8 cellular contexts compared by ENCODE assay signal in genomic region chr2:25161055-25161781, GRCh38. TPM values are rescaled to one million over a fixed set of nuclear protein-coding genes. Genes with fewer than 3 reads are reported as not detected.
A peak's percentile ranks its signal among the peaks of the same experiment; 100 is the strongest.
DNase-seq lines count a peak whose midpoint lies in the region; ATAC-seq and TF ChIP-seq lines count a peak whose summit lies in the region.

No MANE protein-coding gene starts in this region.

- no TSS peak for BruUV-seq in MCF 10A (replicated peaks; lab: Mats Ljungman, UMichigan)

- H3K36me3 ChIP-seq in breast epithelium: no peaks in the 10 kb centered on the region

- H3K9me3 ChIP-seq in breast epithelium (no peaks in the 10 kb centered on the region), right cardiac atrium (ENCODE audit: control insufficient read depth, low read length) (no peaks in the 10 kb centered on the region)

- peaks cover 18% of the 10 kb centered on the region for H3K27me3 Mint-ChIP-seq in MCF 10A (ENCODE audit: insufficient read depth, unreplicated experiment)

- H3K27ac ChIP-seq in breast epithelium (peak overlapping the region in 1 of 2 donors; percentile 30), right cardiac atrium (ENCODE audit: low read length) (no peak overlapping the region)

- TF ChIP-seq CTCF in breast epithelium (IDR thresholded peaks at IDR 0.05): no peak
- no peak for TF ChIP-seq CTCF in MCF 10A (IDR thresholded peaks at IDR 0.05; ENCODE audit: unreplicated experiment)

- no peaks in the 10 kb centered on the region for H3K27me3 ChIP-seq in breast epithelium
- H3K27me3 ChIP-seq in right cardiac atrium (ENCODE audit: control insufficient read depth, insufficient read depth): no peaks in the 10 kb centered on the region

- no peak overlapping the region for H3K27ac Mint-ChIP-seq in MCF 10A (ENCODE audit: low read depth, unreplicated experiment)

- no peak overlapping the region for H3K4me3 Mint-ChIP-seq in MCF 10A (ENCODE audit: unreplicated experiment)

- H3K4me3 ChIP-seq in breast epithelium (peak overlapping the region; percentile 32 to 68 (median 42)), right cardiac atrium (ENCODE audit: low read length) (peak overlapping the region; percentile 47)

- H3K9me3 Mint-ChIP-seq in MCF 10A (ENCODE audit: unreplicated experiment): no peaks in the 10 kb centered on the region

- H3K36me3 Mint-ChIP-seq in MCF 10A (ENCODE audit: insufficient read depth, unreplicated experiment): no peaks in the 10 kb centered on the region

- TF ChIP-seq POLR2A in breast epithelium (IDR thresholded peaks at IDR 0.05): no peak

- no peaks in the 10 kb centered on the region for H3K4me1 Mint-ChIP-seq in MCF 10A (ENCODE audit: insufficient read depth, unreplicated experiment)

- no peak for DNase-seq in breast epithelium (ENCODE audit: low spot score in 2 of 2)
- no peak for DNase-seq in MCF 10A (ENCODE audit: unreplicated experiment)
- DNase-seq in activated gamma-delta T cell treated with anti-CD3 and anti-CD28 coated beads, Interleukin-2, amount 50 U/mL, for 16 hours (ENCODE audit: low read depth): peak; percentile 60
- peak; percentile 76 to 91 (median 86) for DNase-seq in right cardiac atrium
- DNase-seq in stimulated activated CD4-positive, alpha-beta T cell treated with anti-CD3 and anti-CD28 coated beads, Interleukin-2, amount 100 ng/mL, for 48 hours: peak; percentile 66 to 67
- DNase-seq in NCI-H1092 treated with DMSO at 0.1 percent for 48 hours (lab: John Stamatoyannopoulos, UW): no peak

- intact Hi-C loops in breast epithelium (cut with DNase I; ENCODE audit: low total_unique reads): no loop called here
- intact Hi-C loops in MCF 10A (cut with micrococcal nuclease): no loop called here
- intact Hi-C loops in right cardiac atrium (cut with DNase I): no loop called here

- ATAC-seq in right cardiac atrium: peak; percentile 79 to 81
- no peak for ATAC-seq in GM21528 (IDR thresholded peaks at IDR 0.05; ENCODE audit: low FRiP score, unreplicated experiment)
- ATAC-seq in HG03097 (IDR thresholded peaks at IDR 0.05; ENCODE audit: low FRiP score, unreplicated experiment): no peak

- H3K4me1 ChIP-seq in breast epithelium: no peaks in the 10 kb centered on the region
- peaks cover 3% of the 10 kb centered on the region for H3K4me1 ChIP-seq in right cardiac atrium (ENCODE audit: control insufficient read depth, insufficient read depth, low read length)

- CTCF ChIA-PET in MCF 10A (lab: Yijun Ruan, JAX): no interaction called here

- POLR2A ChIA-PET in MCF 10A (lab: Yijun Ruan, JAX): no interaction called here

- WGBS in right cardiac atrium: 38% methylated on average over 69 of the region's 69 CpGs

RNA-seq across cellular contexts. Expression of gene POMC, which starts 7.2 kb away (rescaled TPM):
- 10 to 100 TPM in 1 of 3 donors, 1 to 10 TPM in 2; 2.8 to 10.7 (median 2.9) TPM for total RNA-seq in breast epithelium
- total RNA-seq in MCF 10A (2022): not detected in 2 replicates
- total RNA-seq in right cardiac atrium: 1 to 10 TPM; 5.0 to 7.3 (median 6.1) TPM
- 13.2 TPM for polyA plus RNA-seq in right cardiac atrium

Comparison
In these comparisons a context has a peak if more than half of its experiments do, and no peak if none do; other contexts are left out.
1. DNase-seq: peak in activated gamma-delta T cell treated with anti-CD3 and anti-CD28 coated beads, Interleukin-2, amount 50 U/mL, for 16 hours (single experiment), right cardiac atrium (3 of 3) and stimulated activated CD4-positive, alpha-beta T cell treated with anti-CD3 and anti-CD28 coated beads, Interleukin-2, amount 100 ng/mL, for 48 hours (2 of 2); none in breast epithelium (0 of 2), MCF 10A (single experiment) and NCI-H1092 treated with DMSO at 0.1 percent for 48 hours (single experiment).
2. ATAC-seq: peak in right cardiac atrium (2 of 2); none in GM21528 (single experiment) and HG03097 (single experiment).